Comparison of ENCODE assay signal across 14 cellular contexts in genomic region chr1:89609781-89610456, GRCh38. TPM values are rescaled to one million over a fixed set of nuclear protein-coding genes. Genes with fewer than 3 reads are reported as not detected.
DNase-seq lines count a peak whose midpoint lies in the region; ATAC-seq and TF ChIP-seq lines count a peak whose summit lies in the region.
"Had no signal": no experiment of that assay in that cellular context is flagged by ENCODE, and none has a peak within 500 bp of the region (broad histone marks: within the 10 kb centered on the region; RNA-seq: fewer than 3 reads in every experiment).

No MANE protein-coding gene starts in this region.

- H3K27me3 ChIP-seq in OCI-LY1 (ENCODE audit: insufficient read depth, low read length), result no peaks in the 10 kb centered on the region
- no peaks in the 10 kb centered on the region for H3K27me3 ChIP-seq in tibial artery

- no peak overlapping the region for H2AFZ ChIP-seq in OCI-LY1 (ENCODE audit: low read length)

- H3K27ac Mint-ChIP-seq in activated CD8-positive, alpha-beta memory T cell treated with anti-CD3 and anti-CD28 coated beads, Interleukin-2, amount 10 ng/mL, durations not matched to agents 7 days and 5 days, result peak overlapping the region; percentile 98
- H3K27ac Mint-ChIP-seq in effector memory CD8-positive, alpha-beta T cell, result peak overlapping the region; percentile 96 to 97
- H3K27ac Mint-ChIP-seq in mesothelial cell of epicardium, result no peak overlapping the region

- CTCF ChIA-PET in activated CD8-positive, alpha-beta memory T cell treated with anti-CD3 and anti-CD28 coated beads, Interleukin-2, amount 10 ng/mL, durations not matched to agents 7 days and 5 days (lab: Charles Lee), result interaction anchor here (0.8 to 6.3 kb wide), 10 partner anchors 13 to 153 kb away, joined by 3 to 98 read pairs (median 6); partner anchors contain the start of gene LRRC8C

- H3K36me3 ChIP-seq in OCI-LY1 (ENCODE audit: insufficient read depth, low read length), result no peaks in the 10 kb centered on the region
- peaks cover 0 to 7% (median 0%) of the 10 kb centered on the region in 3 donors for H3K36me3 ChIP-seq in tibial artery

- H3K4me1 Mint-ChIP-seq in activated CD8-positive, alpha-beta memory T cell treated with anti-CD3 and anti-CD28 coated beads, Interleukin-2, amount 10 ng/mL, durations not matched to agents 7 days and 5 days, result peaks cover 86% of the 10 kb centered on the region
- peaks cover 61 to 75% of the 10 kb centered on the region in 2 donors for H3K4me1 Mint-ChIP-seq in effector memory CD8-positive, alpha-beta T cell (ENCODE audit: low read depth in 2 of 2)
- peaks cover 8% of the 10 kb centered on the region for H3K4me1 Mint-ChIP-seq in mesothelial cell of epicardium

- H3F3A ChIP-seq in OCI-LY1 (ENCODE audit: insufficient read depth, low read length), result no peaks in the 10 kb centered on the region

- H3K4me3 Mint-ChIP-seq in activated CD8-positive, alpha-beta memory T cell treated with anti-CD3 and anti-CD28 coated beads, Interleukin-2, amount 10 ng/mL, durations not matched to agents 7 days and 5 days, result peak overlapping the region; percentile 68
- peak overlapping the region; percentile 85 to 88 for H3K4me3 Mint-ChIP-seq in effector memory CD8-positive, alpha-beta T cell
- no peak overlapping the region for H3K4me3 Mint-ChIP-seq in mesothelial cell of epicardium
- H3K4me3 Mint-ChIP-seq: dendritic cell treated with granulocyte-macrophage colony-stimulating factor and Interleukin-4, amounts not matched to agents 40 ng/mL and 50 ng/mL, for 4 days had no signal

- H3K79me2 ChIP-seq in OCI-LY1 (ENCODE audit: insufficient read depth, low read length), result no peaks in the 10 kb centered on the region

- H3K4me3 ChIP-seq in OCI-LY1 (ENCODE audit: low read depth, low read length, poor library complexity, severe bottlenecking) (no peak overlapping the region), tibial artery (no peak overlapping the region)
- H3K4me3 ChIP-seq: lung had no signal

- H3K9me3 ChIP-seq in OCI-LY1 (ENCODE audit: low read length) (no peaks in the 10 kb centered on the region), tibial artery (no peaks in the 10 kb centered on the region)

- H3K27me3 Mint-ChIP-seq in activated CD8-positive, alpha-beta memory T cell treated with anti-CD3 and anti-CD28 coated beads, Interleukin-2, amount 10 ng/mL, durations not matched to agents 7 days and 5 days, result no peaks in the 10 kb centered on the region
- no peaks in the 10 kb centered on the region for H3K27me3 Mint-ChIP-seq in effector memory CD8-positive, alpha-beta T cell
- peaks cover 9% of the 10 kb centered on the region for H3K27me3 Mint-ChIP-seq in mesothelial cell of epicardium (ENCODE audit: low read depth)
- H3K27me3 Mint-ChIP-seq: dendritic cell treated with granulocyte-macrophage colony-stimulating factor and Interleukin-4, amounts not matched to agents 40 ng/mL and 50 ng/mL, for 4 days had no signal

- H3K9me2 ChIP-seq in OCI-LY1 (ENCODE audit: low read depth, low read length), result no peaks in the 10 kb centered on the region

- H3K36me3 Mint-ChIP-seq in activated CD8-positive, alpha-beta memory T cell treated with anti-CD3 and anti-CD28 coated beads, Interleukin-2, amount 10 ng/mL, durations not matched to agents 7 days and 5 days, result peaks cover 15% of the 10 kb centered on the region
- peaks cover 26% of the 10 kb centered on the region for H3K36me3 Mint-ChIP-seq in effector memory CD8-positive, alpha-beta T cell (ENCODE audit: insufficient read depth)
- H3K36me3 Mint-ChIP-seq in mesothelial cell of epicardium, result no peaks in the 10 kb centered on the region

- DNase-seq in activated CD8-positive, alpha-beta memory T cell treated with anti-CD3 and anti-CD28 coated beads, Interleukin-2, amount 10 ng/mL, durations not matched to agents 7 days and 5 days, result peak; percentile 75
- peak in 1 of 3 experiments; percentile 19 for DNase-seq in effector memory CD8-positive, alpha-beta T cell
- peak; percentile 47 to 54 for DNase-seq in stimulated activated CD4-positive, alpha-beta T cell treated with anti-CD3 and anti-CD28 coated beads, Interleukin-2, amount 100 ng/mL, for 48 hours
- DNase-seq in UCSD-AML1 (lab: John Stamatoyannopoulos, UW; ENCODE audit: unreplicated experiment) (no peak), mesothelial cell of epicardium (ENCODE audit: low spot score in 2 of 2, unreplicated experiment in 2 of 2) (no peak), tibial artery (no peak)
- DNase-seq: NCI-H1105, NCI-H69 had no signal

- H4K20me1 ChIP-seq in OCI-LY1 (ENCODE audit: insufficient read depth, low read length), result no peaks in the 10 kb centered on the region

- H3K4me1 ChIP-seq in OCI-LY1 (ENCODE audit: insufficient read depth, low read length, severe bottlenecking) (peaks cover 56% of the 10 kb centered on the region), tibial artery (peaks cover 0 to 8% (median 3%) of the 10 kb centered on the region in 4 donors)

- H3K9me3 Mint-ChIP-seq in activated CD8-positive, alpha-beta memory T cell treated with anti-CD3 and anti-CD28 coated beads, Interleukin-2, amount 10 ng/mL, durations not matched to agents 7 days and 5 days (ENCODE audit: low read depth), result no peaks in the 10 kb centered on the region
- no peaks in the 10 kb centered on the region for H3K9me3 Mint-ChIP-seq in effector memory CD8-positive, alpha-beta T cell
- no peaks in the 10 kb centered on the region for H3K9me3 Mint-ChIP-seq in mesothelial cell of epicardium
- H3K9me3 Mint-ChIP-seq: dendritic cell treated with granulocyte-macrophage colony-stimulating factor and Interleukin-4, amounts not matched to agents 40 ng/mL and 50 ng/mL, for 4 days had no signal

- H3K27ac ChIP-seq in OCI-LY1 (ENCODE audit: low read depth, low read length, poor library complexity, severe bottlenecking), result peak overlapping the region; percentile 62
- H3K27ac ChIP-seq in tibial artery, result no peak overlapping the region
- H3K27ac ChIP-seq: HL-60 had no signal

- TF ChIP-seq CTCF in OCI-LY1 (IDR thresholded peaks at IDR 0.05; ENCODE audit: low read length) (no peak), mesothelial cell of epicardium (IDR thresholded peaks at IDR 0.05; ENCODE audit: unreplicated experiment) (no peak), tibial artery (IDR thresholded peaks at IDR 0.05) (no peak)

- intact Hi-C loops in tibial artery (cut with DNase I; ENCODE audit: low total_unique reads), result loop anchor here (10.0 kb wide), 1 partner anchor 155 kb away; no protein-coding TSS in a partner anchor

- no peak overlapping the region; the same call in 1 of the 2 replicates for H3K9ac ChIP-seq in OCI-LY1 (ENCODE audit: low read length)

- no peak overlapping the region; the same call in 1 of the 2 replicates for H3K4me2 ChIP-seq in OCI-LY1 (ENCODE audit: low read length)

- peak; percentile 11 for ATAC-seq in activated CD8-positive, alpha-beta memory T cell treated with anti-CD3 and anti-CD28 coated beads, Interleukin-2, amount 10 ng/mL, durations not matched to agents 7 days and 5 days
- ATAC-seq in effector memory CD8-positive, alpha-beta T cell (replicated peaks), result peak; percentile 1
- no peak for ATAC-seq in GM18519 (IDR thresholded peaks at IDR 0.05; ENCODE audit: low FRiP score, unreplicated experiment)
- ATAC-seq: HCT116 had no signal

RNA-seq across cellular contexts. Expression of gene LRRC8C, which starts 23.0 kb away (rescaled TPM):
- total RNA-seq in activated CD8-positive, alpha-beta memory T cell treated with anti-CD3 and anti-CD28 coated beads, Interleukin-2, amount 10 ng/mL, durations not matched to agents 7 days and 5 days, result 10 to 100 TPM; 43.5 to 44.3 TPM
- 1.2 to 1.3 TPM (median 1.3 TPM) in 3 replicates for total RNA-seq in mesothelial cell of epicardium

Comparison
In these comparisons a context has a peak if more than half of its experiments do, and no peak if none do; other contexts are left out.
1. DNase-seq: peak in activated CD8-positive, alpha-beta memory T cell treated with anti-CD3 and anti-CD28 coated beads, Interleukin-2, amount 10 ng/mL, durations not matched to agents 7 days and 5 days (single experiment) and stimulated activated CD4-positive, alpha-beta T cell treated with anti-CD3 and anti-CD28 coated beads, Interleukin-2, amount 100 ng/mL, for 48 hours (2 of 2); none in UCSD-AML1 (single experiment), mesothelial cell of epicardium (0 of 2) and tibial artery (0 of 2).
2. RNA of gene LRRC8C, which starts 23.0 kb away (total RNA-seq): 43.5 to 44.3 TPM in activated CD8-positive, alpha-beta memory T cell treated with anti-CD3 and anti-CD28 coated beads, Interleukin-2, amount 10 ng/mL, durations not matched to agents 7 days and 5 days; 1.2 to 1.3 TPM in mesothelial cell of epicardium; every median in the first group is over 10 times any median in the second.